In the genomic region with DNA sequence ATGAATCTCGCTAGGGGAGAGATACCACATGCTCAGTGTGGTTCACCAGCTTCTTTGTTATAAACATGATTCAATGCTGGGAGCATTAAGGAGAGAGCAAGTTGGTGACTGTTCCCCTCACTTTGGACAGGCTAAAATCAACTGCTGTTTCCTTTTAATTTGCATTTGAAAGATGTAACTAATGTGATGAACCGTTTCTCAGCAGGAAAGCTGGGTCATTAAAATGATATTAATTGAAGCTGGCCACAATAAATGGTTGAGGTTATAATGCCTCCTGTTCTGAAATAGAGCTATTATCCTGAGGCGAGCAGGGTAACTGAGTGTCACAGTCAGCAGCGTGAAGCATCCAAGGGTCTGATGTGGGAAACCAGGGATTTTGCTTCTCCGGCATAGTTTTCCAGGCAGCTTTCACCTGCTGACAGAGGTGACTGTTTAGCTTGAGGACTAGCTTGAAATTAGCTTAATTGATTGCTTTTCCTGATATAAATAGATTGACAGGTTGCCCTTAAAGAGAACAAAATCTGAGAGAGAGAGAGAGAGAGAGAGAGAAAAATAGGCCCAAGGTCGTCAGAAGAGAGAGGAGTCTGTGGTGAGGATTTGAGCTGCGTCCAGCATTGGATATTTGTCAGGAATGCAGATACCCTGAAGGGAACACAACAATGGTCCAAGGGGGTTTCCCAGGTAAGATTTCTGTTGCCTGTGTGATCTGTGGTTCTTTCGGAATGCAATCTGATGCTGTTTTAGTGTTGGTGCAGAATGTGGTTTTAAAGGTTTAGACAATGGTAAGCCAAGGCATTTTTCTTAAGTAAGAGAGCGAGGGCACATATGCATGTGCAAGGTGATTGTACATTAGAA, we compare ENCODE assay signal across 12 cellular contexts.
DNase-seq lines count a peak whose midpoint lies in the region; ATAC-seq and TF ChIP-seq lines count a peak whose summit lies in the region.
"Had no signal": no experiment of that assay in that cellular context is flagged by ENCODE, and none has a peak within 500 bp of the region (broad histone marks: within the 10 kb centered on the region; RNA-seq: fewer than 3 reads in every experiment).

No MANE protein-coding gene starts in this region.

- peaks cover 10% of the 10 kb centered on the region for H3K4me1 Mint-ChIP-seq in MCF 10A (ENCODE audit: insufficient read depth, unreplicated experiment)
- no peaks in the 10 kb centered on the region for H3K4me1 Mint-ChIP-seq in activated CD8-positive, alpha-beta T cell treated with anti-CD3 and anti-CD28 coated beads, Interleukin-2, amount 10 ng/mL, durations not matched to agents 7 days and 5 days (ENCODE audit: low read depth)
- H3K4me1 Mint-ChIP-seq: IgD-negative memory B cell; stimulated activated memory B cell treated with anti-CD40 and anti-IgM and Interleukin-4, amounts not matched to agents 10 μg/mL and 1 μg/mL and 100 μg/mL, for 72 hours had no signal

- H3K27me3 Mint-ChIP-seq in MCF 10A (ENCODE audit: insufficient read depth, unreplicated experiment) = no peaks in the 10 kb centered on the region
- H3K27me3 Mint-ChIP-seq in activated CD8-positive, alpha-beta T cell treated with anti-CD3 and anti-CD28 coated beads, Interleukin-2, amount 10 ng/mL, durations not matched to agents 7 days and 5 days (ENCODE audit: low read depth) = no peaks in the 10 kb centered on the region
- H3K27me3 Mint-ChIP-seq: IgD-negative memory B cell; stimulated activated memory B cell treated with anti-CD40 and anti-IgM and Interleukin-4, amounts not matched to agents 10 μg/mL and 1 μg/mL and 100 μg/mL, for 72 hours had no signal

- intact Hi-C loops in MCF 10A (cut with micrococcal nuclease) = loop anchor here (5.0 kb wide), 1 partner anchor 180 kb away; no protein-coding TSS in a partner anchor

- peak overlapping the region; percentile 47 for H3K27ac Mint-ChIP-seq in MCF 10A (ENCODE audit: low read depth, unreplicated experiment)
- no peak overlapping the region for H3K27ac Mint-ChIP-seq in activated CD8-positive, alpha-beta T cell treated with anti-CD3 and anti-CD28 coated beads, Interleukin-2, amount 10 ng/mL, durations not matched to agents 7 days and 5 days
- H3K27ac Mint-ChIP-seq: stimulated activated memory B cell treated with anti-CD40 and anti-IgM and Interleukin-4, amounts not matched to agents 10 μg/mL and 1 μg/mL and 100 μg/mL, for 72 hours had no signal

- no peak overlapping the region for H3K4me3 Mint-ChIP-seq in MCF 10A (ENCODE audit: unreplicated experiment)
- H3K4me3 Mint-ChIP-seq in activated CD8-positive, alpha-beta T cell treated with anti-CD3 and anti-CD28 coated beads, Interleukin-2, amount 10 ng/mL, durations not matched to agents 7 days and 5 days = no peak overlapping the region
- H3K4me3 Mint-ChIP-seq: IgD-negative memory B cell; stimulated activated memory B cell treated with anti-CD40 and anti-IgM and Interleukin-4, amounts not matched to agents 10 μg/mL and 1 μg/mL and 100 μg/mL, for 72 hours had no signal

- DNase-seq in A172 (ENCODE audit: low spot score) (peak; percentile 76), NCI-H146 (lab: John Stamatoyannopoulos, UW) (peak; percentile 65), MCF 10A (ENCODE audit: unreplicated experiment) (peak; percentile 68), iris pigment epithelial cell (ENCODE audit: low read depth) (peak; percentile 66), GM10248 (ENCODE audit: extremely low spot score) (no peak)
- DNase-seq in activated CD8-positive, alpha-beta memory T cell treated with anti-CD3 and anti-CD28 coated beads, Interleukin-2, amount 50 U/mL, for 4 hours = no peak
- no peak for DNase-seq in activated CD8-positive, alpha-beta T cell treated with anti-CD3 and anti-CD28 coated beads, Interleukin-2, amount 10 ng/mL, durations not matched to agents 7 days and 5 days
- no peak for DNase-seq in activated CD4-positive, CD25-positive, alpha-beta regulatory T cell treated with anti-CD3 and anti-CD28 coated beads, Interleukin-2, amount 50 U/mL, for 72 hours
- DNase-seq: activated effector memory CD4-positive, alpha-beta T cell treated with Interleukin-2 at 50 U/mL for 16 hours; spleen had no signal

- H3K36me3 Mint-ChIP-seq in MCF 10A (ENCODE audit: insufficient read depth, unreplicated experiment) = no peaks in the 10 kb centered on the region
- no peaks in the 10 kb centered on the region for H3K36me3 Mint-ChIP-seq in activated CD8-positive, alpha-beta T cell treated with anti-CD3 and anti-CD28 coated beads, Interleukin-2, amount 10 ng/mL, durations not matched to agents 7 days and 5 days (ENCODE audit: low read depth)

- H3K9me3 Mint-ChIP-seq in MCF 10A (ENCODE audit: unreplicated experiment) = no peaks in the 10 kb centered on the region
- H3K9me3 Mint-ChIP-seq in activated CD8-positive, alpha-beta T cell treated with anti-CD3 and anti-CD28 coated beads, Interleukin-2, amount 10 ng/mL, durations not matched to agents 7 days and 5 days (ENCODE audit: insufficient read depth) = no peaks in the 10 kb centered on the region
- H3K9me3 Mint-ChIP-seq: IgD-negative memory B cell had no signal

- no peak for ATAC-seq in activated CD8-positive, alpha-beta T cell treated with anti-CD3 and anti-CD28 coated beads, Interleukin-2, amount 10 ng/mL, durations not matched to agents 7 days and 5 days
- ATAC-seq: stimulated activated memory B cell treated with anti-CD40 and anti-IgM and Interleukin-4, amounts not matched to agents 10 μg/mL and 1 μg/mL and 100 μg/mL, for 72 hours had no signal

- CTCF ChIA-PET in MCF 10A (lab: Yijun Ruan, JAX) (interaction anchor here (0.6 to 1.5 kb wide), 10 partner anchors 11 to 360 kb away, joined by 3 to 7 read pairs (median 4); no protein-coding TSS in a partner anchor), GM10248 (lab: Yijun Ruan, JAX) (interaction anchor here (0.6 to 1.4 kb wide), 3 partner anchors 12 to 24 kb away, joined by 3 to 4 read pairs (median 3); no protein-coding TSS in a partner anchor)
- CTCF ChIA-PET in activated CD8-positive, alpha-beta T cell treated with anti-CD3 and anti-CD28 coated beads, Interleukin-2, amount 10 ng/mL, durations not matched to agents 7 days and 5 days (lab: Charles Lee) = interaction anchor here (1.4 kb wide), 1 partner anchor 193 kb away, joined by 4 read pairs; no protein-coding TSS in a partner anchor

- no peak for TF ChIP-seq CTCF in MCF 10A (IDR thresholded peaks at IDR 0.05; ENCODE audit: unreplicated experiment)
- no peak for TF ChIP-seq CTCF in GM10248 (IDR thresholded peaks at IDR 0.05; ENCODE audit: control extremely low read depth, extremely low read depth, low read depth, missing control alignments)

- BruUV-seq in MCF 10A (replicated peaks; lab: Mats Ljungman, UMichigan) = no TSS peak

- POLR2A ChIA-PET in MCF 10A (lab: Yijun Ruan, JAX) = interaction anchor here (0.8 to 1.3 kb wide), 3 partner anchors 9 to 11 kb away, joined by 3 to 5 read pairs (median 4); no protein-coding TSS in a partner anchor
- POLR2A ChIA-PET in GM10248 (lab: Yijun Ruan, JAX) = no interaction called here
- POLR2A ChIA-PET in activated CD8-positive, alpha-beta T cell treated with anti-CD3 and anti-CD28 coated beads, Interleukin-2, amount 10 ng/mL, durations not matched to agents 7 days and 5 days (lab: Charles Lee) = interaction anchor here (0.7 kb wide), 1 partner anchor 92 kb away, joined by 5 read pairs; no protein-coding TSS in a partner anchor

Comparison
In these comparisons a context has a peak if more than half of its experiments do, and no peak if none do; other contexts are left out.
1. DNase-seq: peak in A172 (single experiment), NCI-H146 (single experiment), MCF 10A (single experiment) and iris pigment epithelial cell (single experiment); none in GM10248 (single experiment), activated CD8-positive, alpha-beta memory T cell treated with anti-CD3 and anti-CD28 coated beads, Interleukin-2, amount 50 U/mL, for 4 hours (single experiment), activated CD8-positive, alpha-beta T cell treated with anti-CD3 and anti-CD28 coated beads, Interleukin-2, amount 10 ng/mL, durations not matched to agents 7 days and 5 days (single experiment) and activated CD4-positive, CD25-positive, alpha-beta regulatory T cell treated with anti-CD3 and anti-CD28 coated beads, Interleukin-2, amount 50 U/mL, for 72 hours (single experiment).